8 cellular contexts compared by ENCODE assay signal in genomic region chr18:2997846-2998599, GRCh38. TPM values are rescaled to one million over a fixed set of nuclear protein-coding genes. Genes with fewer than 3 reads are reported as not detected.
DNase-seq lines count a peak whose midpoint lies in the region; ATAC-seq, FAIRE-seq and TF ChIP-seq lines count a peak whose summit lies in the region.

No MANE protein-coding gene starts in this region.

- CTCF ChIA-PET in HepG2 (lab: Yijun Ruan, JAX; ENCODE audit: low intra/inter-chr PET ratio, low total read pairs) (no interaction called here), PC-3 (lab: Charles Lee) (interaction anchor here (0.8 kb wide), 1 partner anchor 64 kb away, joined by 3 read pairs; no protein-coding TSS in a partner anchor)

- POLR2A ChIA-PET in HepG2 (lab: Yijun Ruan, JAX) = interaction anchor here (0.7 to 1.4 kb wide), 2 partner anchors 9 to 12 kb away, joined by 3 to 4 read pairs; no protein-coding TSS in a partner anchor
- POLR2A ChIA-PET in PC-3 (lab: Charles Lee; ENCODE audit: unreplicated experiment) = no interaction called here

- H3K9ac ChIP-seq in astrocyte (ENCODE audit: low read length) = no peak overlapping the region
- no peak overlapping the region for H3K9ac ChIP-seq in HepG2 (ENCODE audit: insufficient read depth, low read depth, low read length)
- peak overlapping the region in 3 of 5 donors; percentile 20 to 25 (median 22) for H3K9ac ChIP-seq in subcutaneous abdominal adipose tissue (ENCODE audit: low read length in 5 of 5)
- no peak overlapping the region for H3K9ac ChIP-seq in PC-3 (ENCODE audit: low read length)

- H3K79me2 ChIP-seq in astrocyte (ENCODE audit: insufficient read depth, low read length) = peaks cover 49% of the 10 kb centered on the region
- peaks cover 95% of the 10 kb centered on the region for H3K79me2 ChIP-seq in HepG2 (ENCODE audit: insufficient read depth, low read length)
- H3K79me2 ChIP-seq in PC-3 (ENCODE audit: low read length) = peaks cover 5% of the 10 kb centered on the region; the same call in 1 of the 2 replicates

- WGBS in HepG2 (ENCODE audit: low lambda C conversion rate) = 69% methylated on average over 4 of the region's 4 CpGs

- no peak for FAIRE-seq in astrocyte (lab: Jason Lieb, UNC)
- no peak for FAIRE-seq in HepG2 (lab: Jason Lieb, UNC)

- no peak for TF ChIP-seq POLR2A in HepG2 (IDR thresholded peaks at IDR 0.05; ENCODE audit: insufficient read depth in 1 of 2, low read depth in 2 of 2, low read length in 2 of 2)

- H3K36me3 Mint-ChIP-seq in astrocyte (ENCODE audit: low read depth, unreplicated experiment) = peaks cover 8% of the 10 kb centered on the region

- H3K4me1 Mint-ChIP-seq in astrocyte (ENCODE audit: low read depth, unreplicated experiment) = peaks cover 10% of the 10 kb centered on the region

- H3K4me2 ChIP-seq in astrocyte (ENCODE audit: low read length) = no peak overlapping the region
- no peak overlapping the region for H3K4me2 ChIP-seq in HepG2 (ENCODE audit: low read depth, low read length)
- H3K4me2 ChIP-seq in PC-3 (ENCODE audit: low read length) = no peak overlapping the region

- no peak overlapping the region for H3K4me3 Mint-ChIP-seq in astrocyte (ENCODE audit: unreplicated experiment)

- no peaks in the 10 kb centered on the region for H3K27me3 ChIP-seq in astrocyte (ENCODE audit: insufficient read depth, low read length)
- no peaks in the 10 kb centered on the region for H3K27me3 ChIP-seq in HepG2 (ENCODE audit: control insufficient read depth in 1 of 2, insufficient read depth in 2 of 2, low read length in 2 of 2)
- no peaks in the 10 kb centered on the region for H3K27me3 ChIP-seq in subcutaneous abdominal adipose tissue (ENCODE audit: control insufficient read depth in 5 of 5, insufficient read depth in 4 of 5, low read length in 5 of 5)
- H3K27me3 ChIP-seq in PC-3 (ENCODE audit: low read length) = no peaks in the 10 kb centered on the region

- peaks cover 6% of the 10 kb centered on the region for H3K9me3 Mint-ChIP-seq in astrocyte (ENCODE audit: unreplicated experiment)

- no peak overlapping the region for H3K27ac ChIP-seq in astrocyte (ENCODE audit: low read depth, low read length)
- peak overlapping the region; percentile 9 for H3K27ac ChIP-seq in HepG2 (ENCODE audit: extremely low read length, insufficient read depth, low read length)
- H3K27ac ChIP-seq in subcutaneous abdominal adipose tissue (ENCODE audit: low read depth, low read length) = peak overlapping the region; percentile 81
- no peak overlapping the region for H3K27ac ChIP-seq in PC-3 (ENCODE audit: low read length)

- H3K36me3 ChIP-seq in astrocyte (ENCODE audit: insufficient read depth, low read length) (no peaks in the 10 kb centered on the region), HepG2 (replicated peaks in 1 of 2; ENCODE audit: control insufficient read depth in 1 of 2, insufficient read depth in 2 of 2, low read length in 2 of 2) (peaks cover 5 to 28% of the 10 kb centered on the region in 2 experiments), subcutaneous abdominal adipose tissue (ENCODE audit: control insufficient read depth in 5 of 5, insufficient read depth in 5 of 5, low read length in 5 of 5) (peaks cover 0 to 2% (median 0%) of the 10 kb centered on the region in 5 donors), PC-3 (ENCODE audit: low read depth, low read length) (no peaks in the 10 kb centered on the region)

- no peak for TF ChIP-seq RAD21 in HepG2 (CRISPR knock-in tag; IDR thresholded peaks at IDR 0.05)

- no peaks in the 10 kb centered on the region for H3K27me3 Mint-ChIP-seq in astrocyte (ENCODE audit: low read depth, unreplicated experiment)

- H3K9me2 ChIP-seq in PC-3 (replicated peaks; ENCODE audit: low read length) = no peaks in the 10 kb centered on the region

- H3K9me3 ChIP-seq in astrocyte (ENCODE audit: insufficient read depth, low read depth, low read length) = no peaks in the 10 kb centered on the region
- H3K9me3 ChIP-seq in HepG2 (ENCODE audit: low read length) = no peaks in the 10 kb centered on the region
- no peaks in the 10 kb centered on the region for H3K9me3 ChIP-seq in subcutaneous abdominal adipose tissue (ENCODE audit: control insufficient read depth in 5 of 5, low read length in 5 of 5)
- H3K9me3 ChIP-seq in PC-3 (ENCODE audit: low read length) = no peaks in the 10 kb centered on the region

- no peak overlapping the region for H3K27ac Mint-ChIP-seq in astrocyte (ENCODE audit: unreplicated experiment)

- no peak for TF ChIP-seq EP300 in HepG2 (IDR thresholded peaks at IDR 0.05; ENCODE audit: low read depth in 2 of 2, low read length in 2 of 2)
- TF ChIP-seq EP300 in HepG2 (CRISPR knock-in tag; IDR thresholded peaks at IDR 0.05; ENCODE audit: borderline replicate concordance) = no peak

- no peak for TF ChIP-seq CTCF in astrocyte (IDR thresholded peaks at IDR 0.05; ENCODE audit: insufficient read depth, low read depth, low read length)
- TF ChIP-seq CTCF in HepG2 (CRISPR knock-in tag; IDR thresholded peaks at IDR 0.05) = no peak
- TF ChIP-seq CTCF in PC-3 (conservative IDR thresholded peaks at IDR 0.05; ENCODE audit: low read depth, low read length) = no peak

- ATAC-seq in HepG2 (no peak; the same call in 2 of the 3 replicates), PC-3 (no peak), HG03442 (IDR thresholded peaks at IDR 0.05; ENCODE audit: unreplicated experiment) (no peak)

- intact Hi-C loops in HepG2 (cut with micrococcal nuclease; ENCODE audit: unreplicated experiment) (no loop called here), PC-3 (cut with micrococcal nuclease) (no loop called here)

- H3F3A ChIP-seq in PC-3 (ENCODE audit: low read length, unreplicated experiment) = no peaks in the 10 kb centered on the region

- H3K4me3 ChIP-seq in astrocyte (ENCODE audit: insufficient read depth, low read depth, low read length) (no peak overlapping the region), HepG2 (replicated peaks in 1 of 3; ENCODE audit: insufficient read depth in 1 of 3, low read depth in 2 of 3, low read length in 3 of 3) (no peak overlapping the region), subcutaneous abdominal adipose tissue (ENCODE audit: low read depth in 1 of 5, low read length in 5 of 5) (peak overlapping the region in 1 of 5 donors; percentile 17), PC-3 (ENCODE audit: low read length) (no peak overlapping the region)

- H4K20me1 ChIP-seq in astrocyte (ENCODE audit: insufficient read depth, low read length) = peaks cover 32% of the 10 kb centered on the region
- H4K20me1 ChIP-seq in HepG2 (ENCODE audit: insufficient read depth, low read length) = peaks cover 91% of the 10 kb centered on the region
- peaks cover 7% of the 10 kb centered on the region for H4K20me1 ChIP-seq in PC-3 (ENCODE audit: low read length)

- H3K4me1 ChIP-seq in astrocyte (ENCODE audit: insufficient read depth, low read length) = peaks cover 7% of the 10 kb centered on the region
- peaks cover 93% of the 10 kb centered on the region for H3K4me1 ChIP-seq in HepG2 (ENCODE audit: insufficient read depth, low read length)
- peaks cover 0 to 25% (median 23%) of the 10 kb centered on the region in 5 donors for H3K4me1 ChIP-seq in subcutaneous abdominal adipose tissue (ENCODE audit: control insufficient read depth in 5 of 5, insufficient read depth in 5 of 5, low read length in 5 of 5)
- peaks cover 7% of the 10 kb centered on the region; the same call in 1 of the 2 replicates for H3K4me1 ChIP-seq in PC-3 (ENCODE audit: insufficient read depth, low read length)

- H2AFZ ChIP-seq in astrocyte (ENCODE audit: low read depth, low read length) = no peak overlapping the region
- no peak overlapping the region for H2AFZ ChIP-seq in HepG2 (ENCODE audit: low read length)
- H2AFZ ChIP-seq in PC-3 (ENCODE audit: low read length) = no peak overlapping the region

- DNase-seq in NCI-H2171 (lab: John Stamatoyannopoulos, UW) = peak; percentile 16
- peak; percentile 25 for DNase-seq in astrocyte (ENCODE audit: low read depth)
- no peak for DNase-seq in HepG2 (ENCODE audit: low spot score)
- DNase-seq in PC-3 = no peak
- DNase-seq in middle frontal gyrus (ENCODE audit: extremely low spot score, low spot score) = no peak
- no peak for DNase-seq in stimulated activated CD4-positive, alpha-beta T cell treated with anti-CD3 and anti-CD28 coated beads, Interleukin-2, amount 100 ng/mL, for 24 hours

- in situ Hi-C loops in HepG2 (cut with HindIII; ENCODE audit: extremely low pct_ligation_motif_present, low pct_unique_long_range_greater_than_20kb) = no loop called here

- no TSS peak for BruUV-seq in HepG2 (replicated peaks; lab: Mats Ljungman, UMichigan)
- BruUV-seq in PC-3 (replicated peaks; lab: Mats Ljungman, UMichigan) = no TSS peak

TF ChIP-seq in HepG2, 621 proteins besides CTCF, POLR2A, EP300 and RAD21 (continues in another document):
- TF ChIP-seq ZNF570 (CRISPR knock-in tag; IDR thresholded peaks at IDR 0.05; ENCODE audit: borderline replicate concordance) (no peak), NFYC (CRISPR knock-in tag; IDR thresholded peaks at IDR 0.05) (no peak)

RNA-seq across cellular contexts. Expression of gene LPIN2, which starts 14.9 kb away (rescaled TPM):
- 14.6 and 16.5 TPM in 2 replicates for total RNA-seq in astrocyte
- total RNA-seq in HepG2 (2016; rRNA removed; fragmentation: Illumina TruSeq; extraction: Trizol) = 46.0 and 59.5 TPM in 2 replicates
- 12.8 and 14.6 TPM in 2 replicates for total RNA-seq in HepG2 (2016; cell fraction: cytosol; rRNA removed; fragmentation: Illumina TruSeq; extraction: Trizol; ENCODE audit: low read depth)
- 44.4 and 54.4 TPM in 2 replicates for total RNA-seq in HepG2 (2016; cell fraction: insoluble cytoplasmic fraction; rRNA removed; fragmentation: Illumina TruSeq; extraction: Trizol)
- 20.5 and 21.5 TPM in 2 replicates for total RNA-seq in HepG2 (2016; cell fraction: membrane; rRNA removed; fragmentation: Illumina TruSeq; extraction: Trizol)
- 50.5 and 53.1 TPM in 2 replicates for total RNA-seq in HepG2 (2016; cell fraction: nucleus; rRNA removed; fragmentation: Illumina TruSeq; extraction: Trizol)
- 110 and 119 TPM in 2 replicates for polyA plus RNA-seq in HepG2 (2011; rRNA removed)
- 76.4 and 101 TPM in 2 replicates for polyA plus RNA-seq in HepG2 (2011; cell fraction: cytosol; rRNA removed)
- 114 and 124 TPM in 2 replicates for polyA plus RNA-seq in HepG2 (2011; cell fraction: nucleus; rRNA removed)
- 53.5 and 68.4 TPM in 2 replicates for polyA plus RNA-seq in HepG2 (2012)
- polyA plus RNA-seq in HepG2 (2016; cell fraction: cytosol; fragmentation: Illumina TruSeq; extraction: Trizol; ENCODE audit: low read depth) = 1.7 and 2.2 TPM in 2 replicates
- 32.7 and 38.7 TPM in 2 replicates for polyA plus RNA-seq in HepG2 (2016; cell fraction: insoluble cytoplasmic fraction; fragmentation: Illumina TruSeq; extraction: Trizol; ENCODE audit: low read depth)
- 5.6 and 6.6 TPM in 2 replicates for polyA plus RNA-seq in HepG2 (2016; cell fraction: membrane; fragmentation: Illumina TruSeq; extraction: Trizol; ENCODE audit: low read depth)
- 51.6 and 53.6 TPM in 2 replicates for polyA plus RNA-seq in HepG2 (2016; cell fraction: nucleus; fragmentation: Illumina TruSeq; extraction: Trizol; ENCODE audit: insufficient read depth, low read depth)
- 31.2 and 149 TPM in 2 replicates for polyA minus RNA-seq in HepG2 (2011; rRNA and poly(A)+ RNA removed; ENCODE audit: low replicate concordance)
- polyA minus RNA-seq in HepG2 (2011; cell fraction: cytosol; rRNA and poly(A)+ RNA removed) = 95.1 and 103 TPM in 2 replicates
- polyA minus RNA-seq in HepG2 (2011; cell fraction: nucleus; rRNA and poly(A)+ RNA removed) = 171 and 204 TPM in 2 replicates
- 9.8 and 10.7 TPM in 2 replicates for total RNA-seq in PC-3 (2014; rRNA removed)

Comparison
In these comparisons a context has a peak if more than half of its experiments do, and no peak if none do; other contexts are left out.
1. DNase-seq: peak in NCI-H2171 (single experiment) and astrocyte (single experiment); none in HepG2 (single experiment), PC-3 (single experiment), middle frontal gyrus (single experiment) and stimulated activated CD4-positive, alpha-beta T cell treated with anti-CD3 and anti-CD28 coated beads, Interleukin-2, amount 100 ng/mL, for 24 hours (0 of 2).
2. H3K27ac ChIP-seq: peak in HepG2 (single experiment) and subcutaneous abdominal adipose tissue (single experiment); none in astrocyte (single experiment) and PC-3 (single experiment).
3. H3K9ac ChIP-seq: peak in subcutaneous abdominal adipose tissue (3 of 5); none in astrocyte (single experiment), HepG2 (single experiment) and PC-3 (single experiment).